In the genomic region with DNA sequence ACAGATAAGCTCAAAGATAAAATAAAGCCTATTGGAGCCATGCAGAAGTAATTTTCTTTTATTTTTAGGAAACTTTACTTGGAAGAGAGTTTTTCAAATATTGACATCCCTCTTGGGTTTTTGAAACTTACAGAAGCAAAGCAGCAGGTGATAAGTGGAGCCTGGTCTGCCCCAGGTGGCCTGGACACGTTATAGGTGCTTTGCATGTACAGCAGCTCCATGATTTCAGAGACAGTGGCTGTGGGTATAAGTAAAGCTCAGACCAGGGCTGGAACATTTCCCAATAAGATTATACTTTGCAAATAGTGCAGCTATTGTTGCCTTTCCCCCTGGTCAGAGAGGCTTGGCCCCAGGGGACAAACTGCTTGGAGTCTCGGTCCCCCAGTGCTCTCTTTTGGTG, we compare ENCODE assay signal across 31 cellular contexts. TPM values are rescaled to one million over a fixed set of nuclear protein-coding genes. Genes with fewer than 3 reads are reported as not detected.
DNase-seq lines count a peak whose midpoint lies in the region; ATAC-seq, FAIRE-seq and TF ChIP-seq lines count a peak whose summit lies in the region.
"Had no signal": no experiment of that assay in that cellular context is flagged by ENCODE, and none has a peak within 500 bp of the region (broad histone marks: within the 10 kb centered on the region; RNA-seq: fewer than 3 reads in every experiment).

No MANE protein-coding gene starts in this region.

- TF ChIP-seq RAD21 in K562 (CRISPR knock-in tag; conservative IDR thresholded peaks at IDR 0.05 in 1 of 2, IDR thresholded peaks at IDR 0.05 in 1 of 2): no peak

- H3K4me3 ChIP-seq in K562 (no peak overlapping the region), spleen (no peak overlapping the region), vagina (no peak overlapping the region)
- H3K4me3 ChIP-seq: colonic mucosa, esophagus muscularis mucosa, right lobe of liver, upper lobe of right lung had no signal

- DNase-seq in DMS 273 (lab: John Stamatoyannopoulos, UW; ENCODE audit: unreplicated experiment): peak; percentile 13
- no peak for DNase-seq in DMS 273 treated with DMSO at 0.1 percent for 48 hours (lab: John Stamatoyannopoulos, UW)
- DNase-seq in NCI-H1048 (lab: John Stamatoyannopoulos, UW): peak; percentile 31
- DNase-seq in K562 (ENCODE audit: extremely low read depth in 1 of 4, low spot score in 3 of 4): no peak
- peak; percentile 47 for DNase-seq in spleen
- DNase-seq in OCI-M2 (lab: John Stamatoyannopoulos, UW; ENCODE audit: unreplicated experiment): no peak
- DNase-seq in NCI-H774 (lab: John Stamatoyannopoulos, UW): no peak
- DNase-seq in vagina (ENCODE audit: extremely low spot score in 2 of 2): no peak
- DNase-seq: 8988T; activated CD8-positive, alpha-beta T cell treated with anti-CD3 and anti-CD28 coated beads for 36 hours; anterior cingulate cortex; CD4-positive, CD25-positive, alpha-beta regulatory T cell; foreskin melanocyte; posterior cingulate gyrus; right lobe of liver; stimulated activated CD4-positive, alpha-beta T cell treated with anti-CD3 and anti-CD28 coated beads, Interleukin-12 subunit alpha, Interleukin-12 subunit beta, amount 100 ng/mL, for 4 hours; stimulated activated CD4-positive, alpha-beta T cell treated with anti-CD3 and anti-CD28 coated beads, Interleukin-4, amount 100 ng/mL, for 1 hour; upper lobe of right lung had no signal

- WGBS in K562 (ENCODE audit: insufficient coverage, low coverage, missing lambda C conversion rate): 43% methylated on average over 2 of the region's 2 CpGs
- WGBS in spleen, 5 donors: 77 to 88% (median 85%) methylated on average over 2 of the region's 2 CpGs

- no peak for FAIRE-seq in K562 (lab: Jason Lieb, UNC)
- FAIRE-seq: bronchial epithelial cell, G401.6, GM19239, H54 had no signal

- no TSS peak for BruUV-seq in K562 (replicated peaks; lab: Mats Ljungman, UMichigan)

- H3K36me3 ChIP-seq in K562 (ENCODE audit: control insufficient read depth, insufficient read depth, low read length): no peaks in the 10 kb centered on the region
- H3K36me3 ChIP-seq in spleen: no peaks in the 10 kb centered on the region
- H3K36me3 ChIP-seq in vagina: no peaks in the 10 kb centered on the region
- H3K36me3 ChIP-seq: colonic mucosa, esophagus muscularis mucosa, right lobe of liver, upper lobe of right lung had no signal

- ATAC-seq in K562: peak; percentile 44; the same call in 2 of the 3 replicates
- ATAC-seq: activated CD8-positive, alpha-beta T cell treated with anti-CD3 and anti-CD28 coated beads for 36 hours; right lobe of liver had no signal

- in situ Hi-C loops in K562 (cut with MboI): loop anchor here (10.0 kb wide), 1 partner anchor 450 kb away; no protein-coding TSS in a partner anchor

- H3K79me2 ChIP-seq in K562 (ENCODE audit: control insufficient read depth, insufficient read depth, low read length): no peaks in the 10 kb centered on the region

- H3K9ac ChIP-seq in K562 (ENCODE audit: insufficient read depth in 1 of 2, low read depth in 2 of 2, low read length in 2 of 2): no peak overlapping the region

- H3K9me1 ChIP-seq in K562 (ENCODE audit: control insufficient read depth, insufficient read depth, low read length): no peaks in the 10 kb centered on the region

- no peak for TF ChIP-seq EP300 in K562 (IDR thresholded peaks at IDR 0.05; ENCODE audit: low read length)

- no peaks in the 10 kb centered on the region for H3K27me3 ChIP-seq in K562 (ENCODE audit: control insufficient read depth in 2 of 2, insufficient read depth in 2 of 2, low read length in 2 of 2)
- H3K27me3 ChIP-seq in spleen (replicated peaks in 1 of 7): no peaks in the 10 kb centered on the region
- no peaks in the 10 kb centered on the region for H3K27me3 ChIP-seq in vagina
- H3K27me3 ChIP-seq: colonic mucosa, esophagus muscularis mucosa, right lobe of liver, upper lobe of right lung had no signal

- H3K27ac ChIP-seq in K562 (ENCODE audit: extremely low read depth, low read depth, low read length) (no peak overlapping the region), spleen (no peak overlapping the region), vagina (no peak overlapping the region)
- H3K27ac ChIP-seq: colonic mucosa, right lobe of liver, RWPE1, upper lobe of right lung had no signal

- CTCF ChIA-PET in K562 (lab: Yijun Ruan, JAX; ENCODE audit: low intra/inter-chr PET ratio): no interaction called here

- no peaks in the 10 kb centered on the region for H4K20me1 ChIP-seq in K562 (replicated peaks; ENCODE audit: control insufficient read depth, insufficient read depth, low read length)

- TF ChIP-seq CTCF in K562 (IDR thresholded peaks at IDR 0.05 in 2 of 3, conservative IDR thresholded peaks at IDR 0.05 in 1 of 3; ENCODE audit: insufficient read depth in 2 of 3, low read depth in 1 of 3, low read length in 3 of 3) (no peak), spleen (IDR thresholded peaks at IDR 0.05 in 8 of 11, conservative IDR thresholded peaks at IDR 0.05 in 3 of 11) (no peak), vagina (IDR thresholded peaks at IDR 0.05) (no peak)

- no peak overlapping the region for H2AFZ ChIP-seq in K562 (ENCODE audit: low read depth, low read length)

- intact Hi-C loops in K562 (cut with micrococcal nuclease): no loop called here
- intact Hi-C loops in spleen (cut with DNase I; ENCODE audit: low total_unique reads): no loop called here
- intact Hi-C loops in vagina (cut with DNase I): loop anchor here (10.0 kb wide), 1 partner anchor 450 kb away; no protein-coding TSS in a partner anchor

- H3K4me1 ChIP-seq in K562 (replicated peaks in 1 of 2; ENCODE audit: control insufficient read depth in 2 of 2, insufficient read depth in 2 of 2, low read length in 2 of 2) (no peaks in the 10 kb centered on the region; a peak in 2 of 5 replicates), spleen (no peaks in the 10 kb centered on the region), vagina (no peaks in the 10 kb centered on the region)
- H3K4me1 ChIP-seq: colonic mucosa, right lobe of liver, upper lobe of right lung had no signal

- no peaks in the 10 kb centered on the region for H3K9me3 ChIP-seq in K562 (replicated peaks; ENCODE audit: control insufficient read depth, insufficient read depth, low read depth, low read length)
- H3K9me3 ChIP-seq in spleen: no peaks in the 10 kb centered on the region
- H3K9me3 ChIP-seq in vagina: no peaks in the 10 kb centered on the region
- H3K9me3 ChIP-seq: colonic mucosa, esophagus muscularis mucosa, right lobe of liver, upper lobe of right lung had no signal

- H3K4me2 ChIP-seq in K562 (ENCODE audit: insufficient read depth, low read length): no peak overlapping the region

- TF ChIP-seq POLR2A in K562 (conservative IDR thresholded peaks at IDR 0.05): no peak
- no peak for TF ChIP-seq POLR2A in spleen (IDR thresholded peaks at IDR 0.05)
- TF ChIP-seq POLR2A in vagina (IDR thresholded peaks at IDR 0.05): no peak

- POLR2A ChIA-PET in K562 (lab: Yijun Ruan, JAX): no interaction called here

TF ChIP-seq in K562, 482 proteins besides CTCF, POLR2A, EP300 and RAD21 (continues in another document):
- TF ChIP-seq ZNF668 (CRISPR knock-in tag; IDR thresholded peaks at IDR 0.05): no peak
- TF ChIP-seq, protein P1, sequence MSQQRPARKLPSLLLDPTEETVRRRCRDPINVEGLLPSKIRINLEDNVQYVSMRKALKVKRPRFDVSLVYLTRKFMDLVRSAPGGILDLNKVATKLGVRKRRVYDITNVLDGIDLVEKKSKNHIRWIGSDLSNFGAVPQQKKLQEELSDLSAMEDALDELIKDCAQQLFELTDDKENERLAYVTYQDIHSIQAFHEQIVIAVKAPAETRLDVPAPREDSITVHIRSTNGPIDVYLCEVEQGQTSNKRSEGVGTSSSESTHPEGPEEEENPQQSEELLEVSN (IDR thresholded peaks at IDR 0.05; ENCODE audit: borderline replicate concordance in 1 of 2, extremely low read depth in 1 of 2, insufficient read depth in 1 of 2, insufficient read length in 1 of 2, low read depth in 1 of 2, low read length in 1 of 2, poor library complexity in 1 of 2, severe bottlenecking in 1 of 2): no peak
- no peak for TF ChIP-seq MTF1 (CRISPR knock-in tag; IDR thresholded peaks at IDR 0.05; ENCODE audit: borderline replicate concordance)
- no peak for TF ChIP-seq ZNF12 (CRISPR knock-in tag; IDR thresholded peaks at IDR 0.05)
- no peak for TF ChIP-seq NCOA1 (IDR thresholded peaks at IDR 0.05; ENCODE audit: low read depth)
- no peak for TF ChIP-seq ZNF79 (CRISPR knock-in tag; IDR thresholded peaks at IDR 0.05; ENCODE audit: low read depth)
- TF ChIP-seq MXI1 (IDR thresholded peaks at IDR 0.05; ENCODE audit: low read depth, low read length): no peak
- TF ChIP-seq ZNF133 (CRISPR knock-in tag; IDR thresholded peaks at IDR 0.05): no peak
- TF ChIP-seq FOXM1 (IDR thresholded peaks at IDR 0.05; ENCODE audit: low read depth): no peak
- no peak for TF ChIP-seq FOXM1 (CRISPR knock-in tag; IDR thresholded peaks at IDR 0.05; ENCODE audit: low read depth)
- TF ChIP-seq ZNF384 (IDR thresholded peaks at IDR 0.05; ENCODE audit: low read depth, low read length): no peak

RNA-seq across cellular contexts. Expression of a gene that starts 51.5 kb away (rescaled TPM):
- total RNA-seq in K562 (2011; cell fraction: chromatin; rRNA removed; ENCODE audit: low replicate concordance): 1.9 and 3.5 TPM in 2 replicates
- 4.5 TPM in 1 of 2 replicates, not detected in the other for total RNA-seq in K562 (2011; cell fraction: nucleolus; rRNA removed)
- 0.95 and 2.1 TPM in 2 replicates for total RNA-seq in K562 (2011; cell fraction: nucleoplasm; rRNA removed)
- total RNA-seq in K562 (2014; rRNA removed) (0.54 TPM in 1 of 2 replicates, not detected in the other), K562 (2014; rRNA removed; fragmentation: Illumina TruSeq; extraction: Trizol) (0.22 and 0.62 TPM in 2 replicates), K562 (2015; rRNA removed; fragmentation: Illumina TruSeq; extraction: Trizol) (0.29 and 0.41 TPM in 2 replicates), K562 (2021) (not detected in 2 replicates), spleen (not detected), vagina (not detected)
- polyA plus RNA-seq in K562 (2011; rRNA removed) (0.11 and 0.29 TPM in 2 replicates), K562 (2014; fragmentation: Illumina TruSeq; extraction: Trizol) (0.21 TPM in 1 of 2 replicates, not detected in the other), K562 (2014; fragmentation: Nextera tagmentation; extraction: Ambion mirVana) (under 1 TPM; 0.38 to 0.66 TPM), K562 (2014; rRNA removed) (0.45 TPM in 1 of 2 replicates, not detected in the other), spleen (not detected)
- 0.25 TPM in 1 of 2 replicates, not detected in the other for polyA plus RNA-seq in K562 (2011; cell fraction: cytosol; rRNA removed)
- 0.17 and 0.34 TPM in 2 replicates for polyA plus RNA-seq in K562 (2011; cell fraction: nucleus; rRNA removed)
- 0.47 and 0.64 TPM in 2 replicates for polyA plus RNA-seq in K562 (2012)
- polyA minus RNA-seq in K562 (2011; rRNA and poly(A)+ RNA removed): 0.45 TPM in 1 of 2 replicates, not detected in the other
- not detected in 2 replicates for polyA minus RNA-seq in K562 (2011; cell fraction: cytosol; rRNA and poly(A)+ RNA removed)
- 0.44 and 0.94 TPM in 2 replicates for polyA minus RNA-seq in K562 (2011; cell fraction: nucleus; rRNA and poly(A)+ RNA removed)
- total RNA-seq: activated CD8-positive, alpha-beta T cell treated with anti-CD3 and anti-CD28 coated beads for 36 hours; activated T-helper 2 cell treated with anti-CD3 and anti-CD28 coated beads, Interferon-gamma antibody, Interleukin-2, Interleukin-4, amounts not matched to agents 10 μg/mL and 5 μg/mL and 100 μg/mL, durations not matched to agents 14 hours and 24 hours and 36 hours; bronchial epithelial cell; CD4-positive, CD25-positive, alpha-beta regulatory T cell; colonic mucosa; lung microvascular endothelial cell; MCF 10A; right lobe of liver; SK-MEL-5; T-helper 1 cell treated with Interleukin-12 subunit alpha and Interleukin-12 subunit beta and Interleukin-4 antibody, amounts not matched to agents 30 ng/mL and 1 ng/mL, for 36 hours; upper lobe of right lung had no signal
- polyA plus RNA-seq: IgD-negative memory B cell had no signal

Comparison
In these comparisons a context has a peak if more than half of its experiments do, and no peak if none do; other contexts are left out.
1. DNase-seq: peak in DMS 273 (single experiment), NCI-H1048 (single experiment) and spleen (single experiment); none in DMS 273 treated with DMSO at 0.1 percent for 48 hours (single experiment), K562 (0 of 4), OCI-M2 (single experiment), NCI-H774 (single experiment) and vagina (0 of 2).